In genomic region chr3:194604837-194605236, GRCh38 we compare ENCODE assay signal across 17 cellular contexts. TPM values are rescaled to one million over a fixed set of nuclear protein-coding genes. Genes with fewer than 3 reads are reported as not detected.
DNase-seq lines count a peak whose midpoint lies in the region; ATAC-seq and TF ChIP-seq lines count a peak whose summit lies in the region.
"Had no signal": no experiment of that assay in that cellular context is flagged by ENCODE, and none has a peak within 500 bp of the region (broad histone marks: within the 10 kb centered on the region; RNA-seq: fewer than 3 reads in every experiment).

No MANE protein-coding gene starts in this region.

- H3K27ac Mint-ChIP-seq in activated naive CD8-positive, alpha-beta T cell treated with anti-CD3 and anti-CD28 coated beads, Interleukin-2, amount 50 U/mL, for 24 hours = no peak overlapping the region
- H3K27ac Mint-ChIP-seq: activated T-helper 2 cell treated with anti-CD3 and anti-CD28 coated beads, Interferon-gamma antibody, Interleukin-2, Interleukin-4, amounts not matched to agents 10 μg/mL and 5 μg/mL and 100 μg/mL, durations not matched to agents 14 hours and 24 hours and 36 hours; T-helper 17 cell had no signal

- no peak for TF ChIP-seq POLR2A in testis (IDR thresholded peaks at IDR 0.05)

- H3K9me2 ChIP-seq in PC-3 (replicated peaks; ENCODE audit: low read length) = no peaks in the 10 kb centered on the region

- CTCF ChIA-PET in AG04449 (lab: Yijun Ruan, JAX) (interaction anchor here (1.4 to 4.1 kb wide), 6 partner anchors 10 to 142 kb away, joined by 4 to 34 read pairs (median 8); no protein-coding TSS in a partner anchor), PC-3 (lab: Charles Lee) (interaction anchor here (0.5 to 0.7 kb wide), 4 partner anchors 28 to 397 kb away, joined by 3 to 4 read pairs (median 4); no protein-coding TSS in a partner anchor)

- no peak overlapping the region for H2AFZ ChIP-seq in PC-3 (ENCODE audit: low read length)

- BruUV-seq in PC-3 (replicated peaks; lab: Mats Ljungman, UMichigan) = no TSS peak

- H3K27ac ChIP-seq in PC-3 (ENCODE audit: low read length) (no peak overlapping the region), testis (no peak overlapping the region)
- H3K27ac ChIP-seq: C4-2B, epithelial cell of prostate, ovary had no signal

- no peaks in the 10 kb centered on the region for H3K9me3 ChIP-seq in PC-3 (ENCODE audit: low read length)
- H3K9me3 ChIP-seq in testis = no peaks in the 10 kb centered on the region
- H3K9me3 ChIP-seq: ovary had no signal

- H3K4me2 ChIP-seq in PC-3 (ENCODE audit: low read length) = no peak overlapping the region

- no peaks in the 10 kb centered on the region for H3K27me3 ChIP-seq in PC-3 (ENCODE audit: low read length)
- H3K27me3 ChIP-seq in testis = no peaks in the 10 kb centered on the region
- H3K27me3 ChIP-seq: ovary had no signal

- H4K20me1 ChIP-seq in PC-3 (ENCODE audit: low read length) = no peaks in the 10 kb centered on the region

- H3K4me3 ChIP-seq in AG04449 (ENCODE audit: low read depth, low read length) (no peak overlapping the region), GM12875 (ENCODE audit: low read depth, low read length) (no peak overlapping the region), PC-3 (ENCODE audit: low read length) (no peak overlapping the region), fibroblast of pulmonary artery (replicated peaks; ENCODE audit: low read depth, low read length) (no peak overlapping the region), testis (no peak overlapping the region)
- H3K4me3 ChIP-seq: ovary had no signal

- no peaks in the 10 kb centered on the region for H3K27me3 Mint-ChIP-seq in activated naive CD8-positive, alpha-beta T cell treated with anti-CD3 and anti-CD28 coated beads, Interleukin-2, amount 50 U/mL, for 24 hours

- no peaks in the 10 kb centered on the region for H3K9me3 Mint-ChIP-seq in activated naive CD8-positive, alpha-beta T cell treated with anti-CD3 and anti-CD28 coated beads, Interleukin-2, amount 50 U/mL, for 24 hours
- H3K9me3 Mint-ChIP-seq: activated T-helper 2 cell treated with anti-CD3 and anti-CD28 coated beads, Interferon-gamma antibody, Interleukin-2, Interleukin-4, amounts not matched to agents 10 μg/mL and 5 μg/mL and 100 μg/mL, durations not matched to agents 14 hours and 24 hours and 36 hours had no signal

- no peaks in the 10 kb centered on the region for H3K36me3 Mint-ChIP-seq in activated naive CD8-positive, alpha-beta T cell treated with anti-CD3 and anti-CD28 coated beads, Interleukin-2, amount 50 U/mL, for 24 hours (ENCODE audit: low read depth)

- no peaks in the 10 kb centered on the region for H3K36me3 ChIP-seq in PC-3 (ENCODE audit: low read depth, low read length)
- no peaks in the 10 kb centered on the region for H3K36me3 ChIP-seq in testis (ENCODE audit: low read depth, missing control alignments)
- H3K36me3 ChIP-seq: ovary had no signal

- no peaks in the 10 kb centered on the region for H3K79me2 ChIP-seq in PC-3 (ENCODE audit: low read length)

- 93 to 95% methylated on average over 2 of the region's 2 CpGs for WGBS in testis, 2 donors

- H3F3A ChIP-seq in PC-3 (ENCODE audit: low read length, unreplicated experiment) = no peaks in the 10 kb centered on the region

- H3K4me1 Mint-ChIP-seq in activated naive CD8-positive, alpha-beta T cell treated with anti-CD3 and anti-CD28 coated beads, Interleukin-2, amount 50 U/mL, for 24 hours = no peaks in the 10 kb centered on the region

- TF ChIP-seq CTCF in AG04449 (IDR thresholded peaks at IDR 0.05; ENCODE audit: insufficient read depth, low read length, missing control alignments) = peak; percentile 44
- 0 out of 2 replicates have a peak, but pooled peaks have one; percentile 17 for TF ChIP-seq CTCF in GM12875 (IDR thresholded peaks at IDR 0.05; ENCODE audit: borderline replicate concordance, insufficient read depth, low read depth, low read length)
- peak; percentile 63 for TF ChIP-seq CTCF in PC-3 (conservative IDR thresholded peaks at IDR 0.05; ENCODE audit: low read depth, low read length)
- peak; percentile 59 for TF ChIP-seq CTCF in fibroblast of pulmonary artery (IDR thresholded peaks at IDR 0.05; ENCODE audit: low read length, missing control alignments)
- no peak for TF ChIP-seq CTCF in testis (IDR thresholded peaks at IDR 0.05)

- intact Hi-C loops in PC-3 (cut with micrococcal nuclease) = no loop called here
- intact Hi-C loops in testis (cut with DNase I; ENCODE audit: low total_unique reads) = loop anchor here (10.0 kb wide), 1 partner anchor 260 kb away; no protein-coding TSS in a partner anchor

- H3K4me1 ChIP-seq in PC-3 (ENCODE audit: insufficient read depth, low read length) = no peaks in the 10 kb centered on the region
- no peaks in the 10 kb centered on the region for H3K4me1 ChIP-seq in testis

- no peak for DNase-seq in AG04449 (ENCODE audit: low read depth, low spot score)
- DNase-seq in PC-3 = peak; percentile 25
- peak; percentile 32 for DNase-seq in fibroblast of pulmonary artery (ENCODE audit: low read depth)
- no peak for DNase-seq in activated naive CD8-positive, alpha-beta T cell treated with anti-CD3 and anti-CD28 coated beads, Interleukin-2, amount 50 U/mL, for 24 hours
- DNase-seq in testis = no peak
- no peak for DNase-seq in T-helper 2 cell
- DNase-seq in NCI-H146 treated with DMSO at 0.1 percent for 48 hours (lab: John Stamatoyannopoulos, UW; ENCODE audit: unreplicated experiment) = no peak
- DNase-seq: activated CD4-positive, alpha-beta T cell treated with anti-CD3 and anti-CD28 coated beads, Interleukin-2, amount 50 U/mL, for 4 hours; GOT3; mesendoderm; NCI-H2081; ovary; T-helper 17 cell had no signal

- ATAC-seq in PC-3 = peak; percentile 81
- no peak for ATAC-seq in activated naive CD8-positive, alpha-beta T cell treated with anti-CD3 and anti-CD28 coated beads, Interleukin-2, amount 50 U/mL, for 24 hours
- ATAC-seq: T-helper 17 cell had no signal

- POLR2A ChIA-PET in AG04449 (lab: Yijun Ruan, JAX) (no interaction called here), PC-3 (lab: Charles Lee; ENCODE audit: unreplicated experiment) (no interaction called here)

- H3K4me3 Mint-ChIP-seq in activated naive CD8-positive, alpha-beta T cell treated with anti-CD3 and anti-CD28 coated beads, Interleukin-2, amount 50 U/mL, for 24 hours = no peak overlapping the region
- H3K4me3 Mint-ChIP-seq: T-helper 17 cell had no signal

- no peak overlapping the region for H3K9ac ChIP-seq in PC-3 (ENCODE audit: low read length)

RNA-seq across cellular contexts. Expression of gene TMEM44, which starts 28.4 kb away (rescaled TPM):
- total RNA-seq in PC-3 (2014; rRNA removed) = 15.3 and 16.6 TPM in 2 replicates
- 10 to 100 TPM; 10.7 to 14.9 TPM for total RNA-seq in testis
- polyA plus RNA-seq in testis (ENCODE audit: insufficient read depth, low read depth, low replicate concordance) = 6.8 TPM

Comparison
In these comparisons a context has a peak if more than half of its experiments do, and no peak if none do; other contexts are left out.
1. DNase-seq: peak in PC-3 (single experiment) and fibroblast of pulmonary artery (single experiment); none in AG04449 (single experiment), activated naive CD8-positive, alpha-beta T cell treated with anti-CD3 and anti-CD28 coated beads, Interleukin-2, amount 50 U/mL, for 24 hours (single experiment), testis (single experiment), T-helper 2 cell (0 of 5) and NCI-H146 treated with DMSO at 0.1 percent for 48 hours (single experiment).
2. CTCF ChIP-seq: peak in AG04449 (single experiment), GM12875 (single experiment), PC-3 (single experiment) and fibroblast of pulmonary artery (single experiment); none in testis (0 of 3).